In genomic region chr12:74527491-74527890, GRCh38 we compare ENCODE assay signal across 36 cellular contexts.
"Had no signal": no experiment of that assay in that cellular context is flagged by ENCODE, and none has a peak within 500 bp of the region (broad histone marks: within the 10 kb centered on the region; RNA-seq: fewer than 3 reads in every experiment).

No MANE protein-coding gene starts in this region.

- H3K4me1 ChIP-seq: adrenal gland, colonic mucosa had no signal

- H3K9me3 Mint-ChIP-seq: activated B cell treated with CpG ODN at 0.5 μM for 24 hours; activated CD4-positive, alpha-beta memory T cell treated with anti-CD3 and anti-CD28 coated beads for 36 hours; activated CD4-positive, alpha-beta T cell treated with anti-CD3 and anti-CD28 coated beads, Interleukin-2, amount 10 ng/mL, durations not matched to agents 24 days and 14 days; activated CD8-positive, alpha-beta T cell treated with anti-CD3 and anti-CD28 coated beads for 36 hours; activated naive CD4-positive, alpha-beta T cell treated with anti-CD3 and anti-CD28 coated beads for 36 hours; activated naive CD4-positive, alpha-beta T cell treated with anti-CD3 and anti-CD28 coated beads, Interleukin-2, amount 50 U/mL, for 72 hours; activated naive CD8-positive, alpha-beta T cell treated with anti-CD3 and anti-CD28 coated beads for 36 hours; activated T-cell treated with anti-CD3 and anti-CD28 coated beads, Interleukin-2, amount 50 U/mL, for 4 hours; activated T-cell treated with anti-CD3 and anti-CD28 coated beads, Interleukin-2, amount 50 U/mL, for 72 hours; activated T-helper 1 cell treated with anti-CD3 and anti-CD28 coated beads, Interleukin-12 subunit alpha, Interleukin-12 subunit beta, Interleukin-2, Interleukin-4 antibody, amounts not matched to agents 30 ng/mL and 10 ng/mL and 1 ng/mL, durations not matched to agents 14 hours and 24 hours and 36 hours; activated T-helper 17 cell treated with anti-CD3 and anti-CD28 coated beads, Interleukin-2, amount 50 U/mL, for 72 hours; brain; central memory CD8-positive, alpha-beta T cell; T-helper 2 cell treated with Interferon-gamma antibody and Interleukin-4, amounts not matched to agents 5 μg/mL and 100 μg/mL, for 36 hours had no signal

- H3K4me1 Mint-ChIP-seq: activated B cell treated with CpG ODN at 0.5 μM for 24 hours; activated CD4-positive, alpha-beta T cell treated with anti-CD3 and anti-CD28 coated beads, Interleukin-2, amount 10 ng/mL, durations not matched to agents 24 days and 14 days; activated naive CD8-positive, alpha-beta T cell treated with anti-CD3 and anti-CD28 coated beads for 36 hours; activated T-helper 17 cell treated with anti-CD3 and anti-CD28 coated beads, Interleukin-2, amount 50 U/mL, for 72 hours; brain; central memory CD8-positive, alpha-beta T cell had no signal

- H3K27me3 ChIP-seq: adrenal gland, cardiac muscle cell, colonic mucosa had no signal

- ATAC-seq: activated CD8-positive, alpha-beta T cell treated with anti-CD3 and anti-CD28 coated beads for 36 hours; activated naive CD4-positive, alpha-beta T cell treated with anti-CD3 and anti-CD28 coated beads, Interleukin-2, amount 50 U/mL, for 72 hours; activated T-cell treated with anti-CD3 and anti-CD28 coated beads, Interleukin-2, amount 50 U/mL, for 4 hours; activated T-cell treated with anti-CD3 and anti-CD28 coated beads, Interleukin-2, amount 50 U/mL, for 72 hours; activated T-helper 17 cell treated with anti-CD3 and anti-CD28 coated beads, Interleukin-2, amount 50 U/mL, for 72 hours had no signal

- H3K36me3 Mint-ChIP-seq: activated CD4-positive, alpha-beta memory T cell treated with anti-CD3 and anti-CD28 coated beads for 36 hours; activated naive CD4-positive, alpha-beta T cell treated with anti-CD3 and anti-CD28 coated beads, Interleukin-2, amount 50 U/mL, for 72 hours; activated naive CD8-positive, alpha-beta T cell treated with anti-CD3 and anti-CD28 coated beads for 36 hours; brain had no signal

- H3K27ac Mint-ChIP-seq: activated B cell treated with CpG ODN at 0.5 μM for 24 hours; activated CD4-positive, alpha-beta memory T cell treated with anti-CD3 and anti-CD28 coated beads for 36 hours; activated CD4-positive, alpha-beta T cell treated with anti-CD3 and anti-CD28 coated beads, Interleukin-2, amount 10 ng/mL, durations not matched to agents 24 days and 14 days; activated CD8-positive, alpha-beta T cell treated with anti-CD3 and anti-CD28 coated beads for 36 hours; activated naive CD4-positive, alpha-beta T cell treated with anti-CD3 and anti-CD28 coated beads for 36 hours; activated naive CD4-positive, alpha-beta T cell treated with anti-CD3 and anti-CD28 coated beads, Interleukin-2, amount 50 U/mL, for 72 hours; activated naive CD8-positive, alpha-beta T cell treated with anti-CD3 and anti-CD28 coated beads for 36 hours; activated T-cell treated with anti-CD3 and anti-CD28 coated beads, Interleukin-2, amount 50 U/mL, for 72 hours; activated T-helper 1 cell treated with anti-CD3 and anti-CD28 coated beads, Interleukin-12 subunit alpha, Interleukin-12 subunit beta, Interleukin-2, Interleukin-4 antibody, amounts not matched to agents 30 ng/mL and 10 ng/mL and 1 ng/mL, durations not matched to agents 14 hours and 24 hours and 36 hours; activated T-helper 17 cell treated with anti-CD3 and anti-CD28 coated beads, Interleukin-2, amount 50 U/mL, for 72 hours; brain; T-helper 2 cell treated with Interferon-gamma antibody and Interleukin-4, amounts not matched to agents 5 μg/mL and 100 μg/mL, for 36 hours had no signal

- H3K27ac ChIP-seq: adrenal gland, cardiac muscle cell, colonic mucosa, VCaP had no signal

- DNase-seq: activated B cell treated with CpG ODN at 0.5 μM for 24 hours; activated CD4-positive, alpha-beta memory T cell treated with anti-CD3 and anti-CD28 coated beads for 36 hours; activated CD4-positive, alpha-beta T cell treated with anti-CD3 and anti-CD28 coated beads for 4 hours; activated CD4-positive, alpha-beta T cell treated with anti-CD3 and anti-CD28 coated beads, Interleukin-2, amount 10 ng/mL, durations not matched to agents 24 days and 14 days; activated CD4-positive, alpha-beta T cell treated with anti-CD3 and anti-CD28 coated beads, Interleukin-2, amount 50 U/mL, for 1 hour; activated CD4-positive, alpha-beta T cell treated with anti-CD3 and anti-CD28 coated beads, Interleukin-2, amount 50 U/mL, for 4 hours; activated CD4-positive, CD25-positive, alpha-beta regulatory T cell treated with anti-CD3 and anti-CD28 coated beads, Interleukin-2, amount 50 U/mL, for 72 hours; activated CD8-positive, alpha-beta memory T cell treated with anti-CD3 and anti-CD28 coated beads, Interleukin-2, amount 50 U/mL, for 4 hours; activated CD8-positive, alpha-beta T cell treated with anti-CD3 and anti-CD28 coated beads for 36 hours; activated effector memory CD4-positive, alpha-beta T cell treated with anti-CD3 and anti-CD28 coated beads, Interleukin-2, amount 50 U/mL, for 16 hours; activated gamma-delta T cell treated with Interleukin-2 at 50 U/mL for 16 hours; activated naive CD4-positive, alpha-beta T cell; activated naive CD4-positive, alpha-beta T cell treated with anti-CD3 and anti-CD28 coated beads for 36 hours; activated naive CD4-positive, alpha-beta T cell treated with anti-CD3 and anti-CD28 coated beads, Interleukin-2, amount 50 U/mL, for 16 hours; activated naive CD8-positive, alpha-beta T cell treated with anti-CD3 and anti-CD28 coated beads for 36 hours; activated T-cell treated with anti-CD3 and anti-CD28 coated beads for 4 hours; activated T-cell treated with anti-CD3 and anti-CD28 coated beads, Interleukin-2, amount 50 U/mL, for 1 hour; activated T-cell treated with anti-CD3 and anti-CD28 coated beads, Interleukin-2, amount 50 U/mL, for 4 hours; activated T-cell treated with anti-CD3 and anti-CD28 coated beads, Interleukin-2, amount 50 U/mL, for 72 hours; adrenal gland; amniotic stem cell; aorta; caudate nucleus; cerebellar nuclear complex; colonic mucosa; T-helper 9 cell had no signal

- H3K4me3 Mint-ChIP-seq: activated B cell treated with CpG ODN at 0.5 μM for 24 hours; activated CD4-positive, alpha-beta memory T cell treated with anti-CD3 and anti-CD28 coated beads for 36 hours; activated CD4-positive, alpha-beta T cell treated with anti-CD3 and anti-CD28 coated beads, Interleukin-2, amount 10 ng/mL, durations not matched to agents 24 days and 14 days; activated CD8-positive, alpha-beta T cell treated with anti-CD3 and anti-CD28 coated beads for 36 hours; activated naive CD4-positive, alpha-beta T cell treated with anti-CD3 and anti-CD28 coated beads for 36 hours; activated naive CD8-positive, alpha-beta T cell treated with anti-CD3 and anti-CD28 coated beads for 36 hours; activated T-cell treated with anti-CD3 and anti-CD28 coated beads, Interleukin-2, amount 50 U/mL, for 4 hours; activated T-cell treated with anti-CD3 and anti-CD28 coated beads, Interleukin-2, amount 50 U/mL, for 72 hours; activated T-helper 1 cell treated with anti-CD3 and anti-CD28 coated beads, Interleukin-12 subunit alpha, Interleukin-12 subunit beta, Interleukin-2, Interleukin-4 antibody, amounts not matched to agents 30 ng/mL and 10 ng/mL and 1 ng/mL, durations not matched to agents 14 hours and 24 hours and 36 hours; activated T-helper 17 cell treated with anti-CD3 and anti-CD28 coated beads, Interleukin-2, amount 50 U/mL, for 72 hours; brain; central memory CD8-positive, alpha-beta T cell; T-helper 2 cell treated with Interferon-gamma antibody and Interleukin-4, amounts not matched to agents 5 μg/mL and 100 μg/mL, for 36 hours had no signal

- H3K36me3 ChIP-seq: adrenal gland, cardiac muscle cell, colonic mucosa had no signal

- H3K9me3 ChIP-seq: adrenal gland, colonic mucosa had no signal

- FAIRE-seq: bronchial epithelial cell, TTC549 had no signal

- H3K4me3 ChIP-seq: adrenal gland, cardiac muscle cell, colonic mucosa had no signal
